In the genomic region with DNA sequence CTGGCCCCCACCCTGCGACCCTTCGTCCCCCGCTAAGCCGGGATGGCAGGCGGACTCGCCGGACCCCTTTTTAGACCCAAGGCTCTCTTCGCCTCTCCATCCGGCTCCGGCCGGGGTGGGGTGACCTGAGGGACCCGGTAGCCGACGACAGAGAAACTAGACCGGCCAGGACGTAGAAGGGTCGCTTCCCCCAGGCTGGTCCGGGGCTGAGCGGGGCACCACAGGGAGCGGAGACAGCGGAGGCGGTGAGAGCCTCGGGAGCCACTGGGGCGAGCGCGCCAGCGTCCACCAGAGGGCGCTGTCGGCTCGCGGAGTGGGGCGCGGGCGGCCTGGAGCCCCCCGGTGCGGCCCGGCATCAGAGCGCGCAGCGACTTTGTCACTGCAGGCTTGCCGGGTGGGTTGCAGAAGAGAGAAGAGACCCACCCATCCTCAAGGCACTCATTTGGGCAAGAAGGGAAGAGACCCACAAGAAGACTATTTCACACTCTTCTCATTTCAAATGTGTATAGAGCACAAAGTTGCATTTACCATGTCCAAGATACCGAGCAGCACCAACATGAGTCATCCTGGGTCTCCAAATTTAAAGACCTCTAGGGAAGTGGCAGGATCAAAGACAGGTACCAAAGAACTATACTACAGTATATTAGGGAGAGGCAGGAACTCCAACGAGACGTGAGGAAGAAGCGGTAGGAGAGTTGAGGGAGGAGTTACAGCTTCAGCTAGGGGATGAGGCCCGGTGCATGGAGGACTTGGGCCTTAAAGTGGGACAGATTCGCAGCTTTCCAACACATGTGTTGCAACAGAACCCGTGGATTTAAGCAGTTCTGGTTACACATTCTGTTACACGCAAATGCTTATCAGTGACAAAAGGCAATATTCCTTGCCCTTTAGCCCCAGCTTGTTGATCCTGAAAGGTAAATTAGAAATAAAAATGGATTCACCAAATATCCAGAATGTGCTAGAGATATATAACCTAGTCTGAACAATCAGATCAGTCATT, we compare ENCODE assay signal across 8 cellular contexts. TPM values are rescaled to one million over a fixed set of nuclear protein-coding genes. Genes with fewer than 3 reads are reported as not detected.
DNase-seq lines count a peak whose midpoint lies in the region; ATAC-seq and TF ChIP-seq lines count a peak whose summit lies in the region.

No MANE protein-coding gene starts in this region.

- H3K4me3 ChIP-seq in adipocyte (ENCODE audit: low read length) = peak overlapping the region; percentile 83
- H3K4me3 ChIP-seq in right atrium auricular region = peak overlapping the region; percentile 29 to 58
- peak overlapping the region; percentile 39 to 41 for H3K4me3 ChIP-seq in prostate gland

- intact Hi-C loops in prostate gland (cut with DNase I) = loop anchor here (1.0 to 2.0 kb wide), 2 partner anchors 135 to 292 kb away; no protein-coding TSS in a partner anchor

- H3K36me3 ChIP-seq in adipocyte (ENCODE audit: control insufficient read depth, insufficient read depth, low read length, severe bottlenecking) (no peaks in the 10 kb centered on the region), right atrium auricular region (no peaks in the 10 kb centered on the region), prostate gland (no peaks in the 10 kb centered on the region)

- TF ChIP-seq POLR2A in prostate gland (IDR thresholded peaks at IDR 0.05) = no peak

- WGBS in prostate gland = 20% methylated on average over 35 of the region's 49 CpGs

- H3K4me1 ChIP-seq in adipocyte (ENCODE audit: control insufficient read depth, insufficient read depth, low read length) (peaks cover 25% of the 10 kb centered on the region), right atrium auricular region (peaks cover 0 to 12% of the 10 kb centered on the region in 2 donors), prostate gland (replicated peaks) (no peaks in the 10 kb centered on the region)

- no peaks in the 10 kb centered on the region for H3K36me3 Mint-ChIP-seq in IgD-negative memory B cell

- H3K4me3 Mint-ChIP-seq in IgD-negative memory B cell = peak overlapping the region; percentile 2 to 66 (median 59)

- H3K4me1 Mint-ChIP-seq in IgD-negative memory B cell = peaks cover 0 to 4% (median 1%) of the 10 kb centered on the region in 3 donors

- H3K9me3 Mint-ChIP-seq in IgD-negative memory B cell = no peaks in the 10 kb centered on the region

- H3K27ac Mint-ChIP-seq in IgD-negative memory B cell = peak overlapping the region in 1 of 3 donors; percentile 94

- H3K27me3 Mint-ChIP-seq in IgD-negative memory B cell = peaks cover 15% of the 10 kb centered on the region

- H3K27me3 ChIP-seq in adipocyte (replicated peaks; ENCODE audit: control insufficient read depth, insufficient read depth, low read length) (peaks cover 28% of the 10 kb centered on the region), right atrium auricular region (no peaks in the 10 kb centered on the region), prostate gland (replicated peaks; ENCODE audit: insufficient read depth) (no peaks in the 10 kb centered on the region)

- peak overlapping the region; percentile 88 for H3K9ac ChIP-seq in adipocyte (ENCODE audit: low read length)

- TF ChIP-seq CTCF in GM20000 (IDR thresholded peaks at IDR 0.05; ENCODE audit: extremely low read depth, missing control alignments) = peak; percentile 98
- peak; percentile 98 to 100 for TF ChIP-seq CTCF in right atrium auricular region (IDR thresholded peaks at IDR 0.05)
- peak; percentile 93 to 99 (median 98) for TF ChIP-seq CTCF in prostate gland (IDR thresholded peaks at IDR 0.05)

- H3K9me3 ChIP-seq in adipocyte (ENCODE audit: control insufficient read depth, low read length) (no peaks in the 10 kb centered on the region), right atrium auricular region (no peaks in the 10 kb centered on the region), prostate gland (no peaks in the 10 kb centered on the region)

- ATAC-seq in GM18858 (IDR thresholded peaks at IDR 0.05; ENCODE audit: unreplicated experiment) = no peak

- no peak overlapping the region for H3K27ac ChIP-seq in right atrium auricular region
- H3K27ac ChIP-seq in prostate gland = no peak overlapping the region

- DNase-seq in COLO829 (ENCODE audit: low spot score) = peak; percentile 62
- DNase-seq in GM20000 (ENCODE audit: low spot score) = peak; percentile 91
- peak; percentile 50 for DNase-seq in SKM-1 treated with dmso at 0.1 percent for 144 hours (lab: John Stamatoyannopoulos, UW; ENCODE audit: unreplicated experiment)
- DNase-seq in adipocyte (ENCODE audit: low read depth) = peak; percentile 87
- DNase-seq in right atrium auricular region (ENCODE audit: low spot score) = peak; percentile 63
- peak; percentile 32 for DNase-seq in prostate gland (ENCODE audit: low spot score)

RNA-seq across cellular contexts. Expression of gene PRKCE, which starts 7.6 kb away (rescaled TPM):
- 12.7 TPM for polyA plus RNA-seq in IgD-negative memory B cell
- total RNA-seq in right atrium auricular region (10 to 100 TPM in 1 of 2 donors, 1 to 10 TPM in 1; 7.2 to 11.8 TPM), prostate gland (10 to 100 TPM in 1 of 2 donors, 1 to 10 TPM in 1; 7.2 to 25.4 TPM)

RNA-seq across cellular contexts. Expression of gene SRBD1, which starts 32.8 kb away (rescaled TPM):
- 9.9 TPM for polyA plus RNA-seq in IgD-negative memory B cell
- 1 to 10 TPM; 5.3 to 9.6 TPM for total RNA-seq in right atrium auricular region
- total RNA-seq in prostate gland = 10 to 100 TPM; 16.5 to 25.9 TPM

Comparison
In these comparisons a context has a peak if more than half of its experiments do, and no peak if none do; other contexts are left out.
1. DNase-seq: peak in every context shown above with its lines; median percentile 91 in GM20000; 87 in adipocyte; 63 in right atrium auricular region; 62 in COLO829; 50 in SKM-1 treated with dmso at 0.1 percent for 144 hours; 32 in prostate gland.